ENCODE assay signal across 1 cellular context in genomic region chr3:42657675-42658074, GRCh38.
TF ChIP-seq lines count a peak whose summit lies in the region.

No MANE protein-coding gene starts in this region.

TF ChIP-seq in H1, 55 proteins besides CTCF, POLR2A, EP300 and RAD21:
- no peak for TF ChIP-seq SUZ12 (IDR thresholded peaks at IDR 0.05; ENCODE audit: low read length)
- TF ChIP-seq SP2 (IDR thresholded peaks at IDR 0.05; ENCODE audit: low read length): no peak
- no peak for TF ChIP-seq CHD7 (IDR thresholded peaks at IDR 0.05; ENCODE audit: insufficient replicate concordance, low read length)
- TF ChIP-seq MAFK (IDR thresholded peaks at IDR 0.05; ENCODE audit: low read depth, low read length): no peak
- no peak for TF ChIP-seq BCL11A (IDR thresholded peaks at IDR 0.05; ENCODE audit: low read depth in 2 of 2, low read length in 2 of 2)
TF ChIP-seq in H1: peak in this region for 0.
